1 cellular context compared by ENCODE assay signal in genomic region chr10:60073397-60073780, GRCh38.
A peak's percentile ranks its signal among the peaks of the same experiment; 100 is the strongest.
TF ChIP-seq lines count a peak whose summit lies in the region.

No MANE protein-coding gene starts in this region.

TF ChIP-seq in K562, 482 proteins besides CTCF, POLR2A, EP300 and RAD21 (continued from another document and continues in another):
- TF ChIP-seq ATF2 (CRISPR knock-in tag; IDR thresholded peaks at IDR 0.05), result no peak
- TF ChIP-seq SRSF9 (IDR thresholded peaks at IDR 0.05; ENCODE audit: borderline replicate concordance, low read depth, low read length), result no peak
- no peak for TF ChIP-seq HMGN3 (IDR thresholded peaks at IDR 0.05; ENCODE audit: borderline replicate concordance, extremely low read depth, insufficient read length, low read depth, low read length)
- TF ChIP-seq HNRNPLL (IDR thresholded peaks at IDR 0.05; ENCODE audit: low read depth, low read length, poor library complexity, severe bottlenecking), result no peak
- TF ChIP-seq CGGBP1 (CRISPR knock-in tag; IDR thresholded peaks at IDR 0.05), result 0 out of 2 replicates have a peak, but pooled peaks have one; percentile 46
- TF ChIP-seq TEAD4 (IDR thresholded peaks at IDR 0.05; ENCODE audit: low read length), result peak; percentile 90
- no peak for TF ChIP-seq TEAD4 (CRISPR knock-in tag; IDR thresholded peaks at IDR 0.05; ENCODE audit: borderline replicate concordance)
- TF ChIP-seq CBX3 (IDR thresholded peaks at IDR 0.05; ENCODE audit: borderline replicate concordance in 1 of 2, low read length in 2 of 2), result peak in 1 of 2 experiments; percentile 31; a peak in 1 of 3 replicates
- no peak for TF ChIP-seq E2F5 (CRISPR knock-in tag; IDR thresholded peaks at IDR 0.05)
- no peak for TF ChIP-seq HNRNPK (IDR thresholded peaks at IDR 0.05; ENCODE audit: low read depth, low read length, poor library complexity, severe bottlenecking)
- TF ChIP-seq ZMIZ1 (IDR thresholded peaks at IDR 0.05; ENCODE audit: low read depth in 2 of 2, low read length in 2 of 2), result peak in 1 of 2 experiments; percentile 72; a peak in 1 of 4 replicates
- TF ChIP-seq TGIF2 (CRISPR knock-in tag; IDR thresholded peaks at IDR 0.05), result no peak
- TF ChIP-seq PREB (CRISPR knock-in tag; IDR thresholded peaks at IDR 0.05), result no peak
- TF ChIP-seq MXI1 (IDR thresholded peaks at IDR 0.05; ENCODE audit: low read depth, low read length), result no peak
- no peak for TF ChIP-seq WHSC1 (IDR thresholded peaks at IDR 0.05; ENCODE audit: low read length)
- TF ChIP-seq SMAD2 (IDR thresholded peaks at IDR 0.05; ENCODE audit: low read depth, low read length), result no peak
- no peak for TF ChIP-seq ZNF561 (CRISPR knock-in tag; conservative IDR thresholded peaks at IDR 0.05)
- TF ChIP-seq CBFA2T2 (conservative IDR thresholded peaks at IDR 0.05), result peak; percentile 85
- TF ChIP-seq CUX1 (CRISPR knock-in tag; IDR thresholded peaks at IDR 0.05), result 0 out of 2 replicates have a peak, but pooled peaks have one; percentile 28
- no peak for TF ChIP-seq MCM3 (IDR thresholded peaks at IDR 0.05)
- no peak for TF ChIP-seq NFIX (CRISPR knock-in tag; IDR thresholded peaks at IDR 0.05; ENCODE audit: low read depth)
- TF ChIP-seq CBFA2T3 (IDR thresholded peaks at IDR 0.05), result peak; percentile 92
- TF ChIP-seq TCF15 (CRISPR knock-in tag; IDR thresholded peaks at IDR 0.05), result no peak
- no peak for TF ChIP-seq KDM4B (IDR thresholded peaks at IDR 0.05; ENCODE audit: borderline replicate concordance in 2 of 2, low read depth in 1 of 2)
- no peak for TF ChIP-seq TBP (optimal IDR thresholded peaks at IDR 0.05; ENCODE audit: low read depth, low read length)
- peak; percentile 67 for TF ChIP-seq KLF16 (IDR thresholded peaks at IDR 0.05)
- TF ChIP-seq FOXK1 (CRISPR knock-in tag; IDR thresholded peaks at IDR 0.05; ENCODE audit: borderline replicate concordance), result no peak
- peak; percentile 69 for TF ChIP-seq NFE2 (IDR thresholded peaks at IDR 0.05; ENCODE audit: low read depth)
- no peak for TF ChIP-seq LARP7 (IDR thresholded peaks at IDR 0.05)
- no peak for TF ChIP-seq MCM7 (IDR thresholded peaks at IDR 0.05)
- TF ChIP-seq ZNF347 (CRISPR knock-in tag; IDR thresholded peaks at IDR 0.05; ENCODE audit: low read depth), result no peak
- TF ChIP-seq CBX2 (IDR thresholded peaks at IDR 0.05; ENCODE audit: insufficient read depth, low read length, poor library complexity, severe bottlenecking), result no peak
- TF ChIP-seq ZNF282 (CRISPR knock-in tag; IDR thresholded peaks at IDR 0.05), result no peak
- no peak for TF ChIP-seq STAG1 (CRISPR knock-in tag; IDR thresholded peaks at IDR 0.05; ENCODE audit: borderline replicate concordance)
- TF ChIP-seq CBX5 (IDR thresholded peaks at IDR 0.05; ENCODE audit: borderline replicate concordance, low read depth), result no peak
- no peak for TF ChIP-seq RUNX1 (IDR thresholded peaks at IDR 0.05; ENCODE audit: low read depth)
- TF ChIP-seq GATAD2B (IDR thresholded peaks at IDR 0.05; ENCODE audit: borderline replicate concordance), result peak; percentile 80
- no peak for TF ChIP-seq ID3 (CRISPR knock-in tag; IDR thresholded peaks at IDR 0.05)
- TF ChIP-seq ID3 (tag; IDR thresholded peaks at IDR 0.05), result no peak
- no peak for TF ChIP-seq SMAD4 (CRISPR knock-in tag; conservative IDR thresholded peaks at IDR 0.05)
- TF ChIP-seq ZC3H8 (IDR thresholded peaks at IDR 0.05), result no peak
- no peak for TF ChIP-seq IRF9 (tag; IDR thresholded peaks at IDR 0.05)
- TF ChIP-seq ARID3B (CRISPR knock-in tag; IDR thresholded peaks at IDR 0.05; ENCODE audit: borderline replicate concordance), result no peak
- TF ChIP-seq ETV1 (tag; conservative IDR thresholded peaks at IDR 0.05; ENCODE audit: low read depth), result no peak
- TF ChIP-seq IRF1 (CRISPR knock-in tag; IDR thresholded peaks at IDR 0.05; ENCODE audit: borderline replicate concordance), result no peak
- no peak for TF ChIP-seq ELF1 (tag; IDR thresholded peaks at IDR 0.05)
- no peak for TF ChIP-seq ATF1 (CRISPR knock-in tag; IDR thresholded peaks at IDR 0.05)
- TF ChIP-seq ATF1 (tag; IDR thresholded peaks at IDR 0.05), result no peak
- TF ChIP-seq CXXC5 (CRISPR knock-in tag; IDR thresholded peaks at IDR 0.05), result peak; percentile 6; the same call in 1 of the 2 replicates
